Comparison of ENCODE assay signal across 35 cellular contexts in genomic region chr6:146095481-146095880, GRCh38.
"Had no signal": no experiment of that assay in that cellular context is flagged by ENCODE, and none has a peak within 500 bp of the region (broad histone marks: within the 10 kb centered on the region; RNA-seq: fewer than 3 reads in every experiment).

No MANE protein-coding gene starts in this region.

- H3K4me3 ChIP-seq: MG63 had no signal

- H3K27ac ChIP-seq: KMS-11 had no signal

- H3K4me2 ChIP-seq: KMS-11 had no signal

- H3K9ac ChIP-seq: KMS-11 had no signal

- DNase-seq: Karpas-422, Kasumi-1, KG1, MG63, MM.1S, MV-4-11, NCI-H1048, NCI-H1092, NCI-H1092 treated with DMSO at 0.1 percent for 48 hours, NCI-H1105, NCI-H1105 treated with DMSO at 0.1 percent for 48 hours, NCI-H1417, NCI-H1417 treated with DMSO at 0.1 percent for 48 hours, NCI-H1436, NCI-H1436 treated with DMSO at 0.1 percent for 48 hours, NCI-H146, NCI-H1694, NCI-H1694 treated with DMSO at 0.1 percent for 48 hours, NCI-H187, NCI-H187 treated with DMSO at 0.1 percent for 48 hours, NCI-H1930, NCI-H2029, NCI-H2029 treated with DMSO at 0.1 percent for 48 hours, NCI-H2081, NCI-H2081 treated with DMSO at 0.1 percent for 48 hours, NCI-H2107, NCI-H2171, NCI-H2171 treated with DMSO at 0.1 percent for 48 hours, NCI-H2227 treated with DMSO at 0.1 percent for 48 hours, NCI-H226, NCI-H345, NCI-H446, NCI-H446 treated with DMSO at 0.1 percent for 48 hours, NCI-H510A had no signal

- H3K9me3 ChIP-seq: MG63 had no signal

- H3K36me3 ChIP-seq: MG63 had no signal
